ENCODE assay signal across 1 cellular context in genomic region chr5:57493034-57493433, GRCh38.
TF ChIP-seq lines count a peak whose summit lies in the region.

No MANE protein-coding gene starts in this region.

TF ChIP-seq in HEK293T, 16 proteins besides CTCF, POLR2A, EP300 and RAD21 (continued from another document):
- TF ChIP-seq SUZ12 (IDR thresholded peaks at IDR 0.05) (no peak), TARDBP (IDR thresholded peaks at IDR 0.05) (no peak), ZNF384 (IDR thresholded peaks at IDR 0.05) (no peak), ARNT (IDR thresholded peaks at IDR 0.05) (no peak)
TF ChIP-seq in HEK293T: peak in this region for 0.
